ENCODE assay signal across 19 cellular contexts in the genomic region with DNA sequence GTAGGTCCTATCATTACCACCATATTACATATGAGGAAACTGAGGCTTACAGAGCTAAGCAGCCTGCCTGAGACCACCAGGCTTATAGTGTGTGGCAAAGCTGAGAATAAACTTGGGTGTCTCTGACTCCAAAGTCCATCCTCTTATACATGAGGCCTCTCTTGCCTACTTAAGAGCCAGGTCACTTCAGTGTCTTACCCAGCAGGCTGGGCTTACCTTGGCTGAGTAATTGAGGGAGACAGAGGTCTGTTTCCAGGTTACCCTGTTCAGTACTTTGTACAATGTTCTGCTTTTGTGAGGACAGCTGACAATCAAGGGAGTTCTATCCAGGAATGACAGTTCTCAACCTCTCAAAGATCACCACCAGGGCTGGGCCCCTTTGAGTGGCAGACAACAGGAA. TPM values are rescaled to one million over a fixed set of nuclear protein-coding genes. Genes with fewer than 3 reads are reported as not detected.
DNase-seq lines count a peak whose midpoint lies in the region; ATAC-seq and TF ChIP-seq lines count a peak whose summit lies in the region.
"Had no signal": no experiment of that assay in that cellular context is flagged by ENCODE, and none has a peak within 500 bp of the region (broad histone marks: within the 10 kb centered on the region; RNA-seq: fewer than 3 reads in every experiment).

No MANE protein-coding gene starts in this region.

- H3K27me3 Mint-ChIP-seq in activated T-cell treated with anti-CD3 and anti-CD28 coated beads, Interleukin-2, amount 50 U/mL, for 24 hours: no peaks in the 10 kb centered on the region
- H3K27me3 Mint-ChIP-seq in memory B cell: no peaks in the 10 kb centered on the region
- H3K27me3 Mint-ChIP-seq: CD4-positive, CD25-positive, alpha-beta regulatory T cell; CD8-positive, alpha-beta memory T cell had no signal

- no peak for ATAC-seq in memory B cell (ENCODE audit: low read depth)
- ATAC-seq: GM12878 had no signal

- peak overlapping the region; percentile 73 for H3K27ac Mint-ChIP-seq in activated T-cell treated with anti-CD3 and anti-CD28 coated beads, Interleukin-2, amount 50 U/mL, for 24 hours
- H3K27ac Mint-ChIP-seq in memory B cell: peak overlapping the region; percentile 62

- no peaks in the 10 kb centered on the region for H3K9me3 Mint-ChIP-seq in activated T-cell treated with anti-CD3 and anti-CD28 coated beads, Interleukin-2, amount 50 U/mL, for 24 hours
- H3K9me3 Mint-ChIP-seq in memory B cell: no peaks in the 10 kb centered on the region
- H3K9me3 Mint-ChIP-seq: CD8-positive, alpha-beta memory T cell had no signal

- H3K36me3 ChIP-seq in right atrium auricular region (peaks cover 68% of the 10 kb centered on the region), left ventricle myocardium inferior (peaks cover 78% of the 10 kb centered on the region)

- intact Hi-C loops in left ventricle myocardium inferior (cut with micrococcal nuclease): no loop called here

- TF ChIP-seq CTCF in right atrium auricular region (IDR thresholded peaks at IDR 0.05) (no peak), left ventricle myocardium inferior (IDR thresholded peaks at IDR 0.05; ENCODE audit: borderline replicate concordance) (no peak)

- peaks cover 91% of the 10 kb centered on the region for H3K36me3 Mint-ChIP-seq in activated T-cell treated with anti-CD3 and anti-CD28 coated beads, Interleukin-2, amount 50 U/mL, for 24 hours (ENCODE audit: low read depth)
- H3K36me3 Mint-ChIP-seq in memory B cell: peaks cover 23% of the 10 kb centered on the region

- H3K27me3 ChIP-seq in right atrium auricular region (no peaks in the 10 kb centered on the region), left ventricle myocardium inferior (ENCODE audit: low read depth) (no peaks in the 10 kb centered on the region)
- H3K27me3 ChIP-seq: BE2C had no signal

- H3K4me1 ChIP-seq in right atrium auricular region: peaks cover 0 to 23% of the 10 kb centered on the region in 2 donors
- peaks cover 44% of the 10 kb centered on the region for H3K4me1 ChIP-seq in left ventricle myocardium inferior
- H3K4me1 ChIP-seq: BE2C had no signal

- DNase-seq in activated T-cell treated with anti-CD3 and anti-CD28 coated beads, Interleukin-2, amount 50 U/mL, for 24 hours: no peak
- no peak for DNase-seq in activated T-cell treated with anti-CD3 and anti-CD28 coated beads, Interleukin-2, amount 50 U/mL, for 1 hour
- DNase-seq in right atrium auricular region (ENCODE audit: low spot score): no peak
- DNase-seq in left ventricle myocardium inferior: no peak
- DNase-seq in memory B cell (ENCODE audit: low spot score in 2 of 2): no peak
- no peak for DNase-seq in NCI-H524 treated with DMSO at 0.1 percent for 48 hours (lab: John Stamatoyannopoulos, UW)
- DNase-seq: ACHN; BE2C; C1 segment of cervical spinal cord; CD4-positive, CD25-positive, alpha-beta regulatory T cell; CD8-positive, alpha-beta memory T cell; COR-L47; DMS 273 treated with DMSO at 0.1 percent for 48 hours; DMS53; DND-41; EL; GM23248 had no signal

- H3K27ac ChIP-seq in right atrium auricular region (peak overlapping the region; percentile 67 to 74), left ventricle myocardium inferior (replicated peaks) (no peak overlapping the region)
- H3K27ac ChIP-seq: GM23248 had no signal

- no peaks in the 10 kb centered on the region for H3K4me1 Mint-ChIP-seq in activated T-cell treated with anti-CD3 and anti-CD28 coated beads, Interleukin-2, amount 50 U/mL, for 24 hours (ENCODE audit: low read depth)
- H3K4me1 Mint-ChIP-seq in memory B cell: peaks cover 2% of the 10 kb centered on the region
- H3K4me1 Mint-ChIP-seq: CD4-positive, CD25-positive, alpha-beta regulatory T cell; CD8-positive, alpha-beta memory T cell had no signal

- H3K4me3 Mint-ChIP-seq in activated T-cell treated with anti-CD3 and anti-CD28 coated beads, Interleukin-2, amount 50 U/mL, for 24 hours: no peak overlapping the region
- no peak overlapping the region for H3K4me3 Mint-ChIP-seq in memory B cell
- H3K4me3 Mint-ChIP-seq: CD4-positive, CD25-positive, alpha-beta regulatory T cell; CD8-positive, alpha-beta memory T cell had no signal

- H3K4me3 ChIP-seq in right atrium auricular region (no peak overlapping the region), left ventricle myocardium inferior (no peak overlapping the region)
- H3K4me3 ChIP-seq: GM12878, GM23248, HAP-1 had no signal

- no peaks in the 10 kb centered on the region for H3K9me3 ChIP-seq in right atrium auricular region
- H3K9me3 ChIP-seq in left ventricle myocardium inferior (replicated peaks): no peaks in the 10 kb centered on the region
- H3K9me3 ChIP-seq: BE2C, HAP-1 had no signal

RNA-seq across cellular contexts. Expression of gene NDUFAB1, which starts 14.4 kb away (rescaled TPM):
- total RNA-seq in right atrium auricular region (100 to 1,000 TPM; 478 to 774 TPM), left ventricle myocardium inferior (464 TPM)

RNA-seq across cellular contexts. Expression of gene UBFD1, which starts 24.2 kb away (rescaled TPM):
- total RNA-seq in right atrium auricular region (10 to 100 TPM; 85.5 to 93.9 TPM), left ventricle myocardium inferior (61.4 TPM)

RNA-seq across cellular contexts. Expression of gene EARS2, which starts 24.6 kb away (rescaled TPM):
- total RNA-seq in right atrium auricular region (10 to 100 TPM; 15.3 to 18.1 TPM), left ventricle myocardium inferior (21.1 TPM)

RNA-seq across cellular contexts. Expression of gene PALB2, which starts 59.4 kb away (rescaled TPM):
- total RNA-seq in right atrium auricular region (1 to 10 TPM; 4.7 TPM), left ventricle myocardium inferior (4.2 TPM)

RNA-seq across cellular contexts. Expression of gene DCTN5, which starts 59.5 kb away (rescaled TPM):
- total RNA-seq in right atrium auricular region: 10 to 100 TPM; 22.3 to 25.7 TPM
- 40.0 TPM for total RNA-seq in left ventricle myocardium inferior
